25 cellular contexts compared by ENCODE assay signal in the genomic region with DNA sequence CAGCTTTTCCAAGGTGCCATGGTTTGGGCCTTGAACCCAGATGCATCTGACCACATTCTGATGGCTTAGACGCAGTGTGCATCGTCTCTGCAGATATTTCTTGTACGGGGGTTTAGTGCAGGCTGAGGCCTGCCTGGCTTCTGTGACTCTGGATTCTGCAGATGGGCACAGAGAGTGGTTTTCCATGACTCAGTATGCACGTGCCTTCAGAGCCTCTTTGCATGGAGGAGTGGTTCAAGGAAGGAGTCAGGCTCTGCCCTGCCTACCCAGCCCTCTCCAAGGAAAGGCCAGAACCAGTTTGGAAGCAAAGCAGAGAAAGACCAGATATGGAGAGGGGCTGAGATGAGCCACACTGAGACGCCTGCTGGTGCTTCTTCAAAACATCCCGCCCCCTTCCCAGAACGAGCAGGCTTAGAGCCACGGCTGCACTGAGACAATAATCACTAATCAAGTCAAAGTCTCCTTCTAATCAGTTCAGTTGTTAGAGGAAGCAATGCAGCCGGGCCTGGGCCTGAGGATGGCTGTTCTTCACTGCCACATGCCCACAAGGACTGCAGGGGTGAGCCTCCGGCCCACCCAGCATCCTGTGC.
A peak's percentile ranks its signal among the peaks of the same experiment; 100 is the strongest.
DNase-seq lines count a peak whose midpoint lies in the region; ATAC-seq and TF ChIP-seq lines count a peak whose summit lies in the region.
"Had no signal": no experiment of that assay in that cellular context is flagged by ENCODE, and none has a peak within 500 bp of the region (broad histone marks: within the 10 kb centered on the region; RNA-seq: fewer than 3 reads in every experiment).

No MANE protein-coding gene starts in this region.

- CTCF ChIA-PET in HEK293T (lab: Yijun Ruan, JAX) = no interaction called here

- H3K18ac ChIP-seq in mesendoderm (ENCODE audit: low read length) = no peak overlapping the region
- H3K18ac ChIP-seq in H9 (ENCODE audit: insufficient read length, low read depth, low read length) = no peak overlapping the region

- H3K36me3 Mint-ChIP-seq in H9 (ENCODE audit: insufficient read depth in 1 of 3, low read depth in 3 of 3) = no peaks in the 10 kb centered on the region

- H3K14ac ChIP-seq in H9 (ENCODE audit: insufficient read depth, low read length) = no peak overlapping the region

- H4K91ac ChIP-seq in H9 (ENCODE audit: insufficient read length, low read depth, low read length) = no peak overlapping the region

- no peaks in the 10 kb centered on the region; the same call in 1 of the 2 replicates for H3K27me3 Mint-ChIP-seq in H9 (ENCODE audit: low read depth)
- H3K27me3 Mint-ChIP-seq: CD4-positive, alpha-beta T cell had no signal

- no peaks in the 10 kb centered on the region for H3K27me3 ChIP-seq in mesendoderm (ENCODE audit: insufficient read depth, low read length, poor library complexity)
- no peaks in the 10 kb centered on the region for H3K27me3 ChIP-seq in H9 (ENCODE audit: insufficient read depth, low read length)
- H3K27me3 ChIP-seq: MG63 had no signal

- no peak overlapping the region for H3K9ac ChIP-seq in mesendoderm (ENCODE audit: low read length)
- no peak overlapping the region for H3K9ac ChIP-seq in H9 (ENCODE audit: extremely low read depth, insufficient read length, low read length)

- no peak overlapping the region for H3T11ph ChIP-seq in H9 (ENCODE audit: low read length)

- H2BK5ac ChIP-seq in mesendoderm (ENCODE audit: low read length) (no peak overlapping the region), H9 (ENCODE audit: insufficient read length, low read length) (no peak overlapping the region)

- no peak overlapping the region for H2BK20ac ChIP-seq in H9 (ENCODE audit: low read depth, low read length, poor library complexity, severe bottlenecking)

- no peak overlapping the region for H3K4me3 Mint-ChIP-seq in H9
- H3K4me3 Mint-ChIP-seq: CD4-positive, alpha-beta T cell; GM23338 had no signal

- H3K23ac ChIP-seq in mesendoderm (ENCODE audit: low read length) = peak overlapping the region; percentile 4
- H3K23ac ChIP-seq in H9 (ENCODE audit: insufficient read length, low read depth, low read length) = no peak overlapping the region

- H4K5ac ChIP-seq in mesendoderm (ENCODE audit: low read length) (no peak overlapping the region), H9 (ENCODE audit: insufficient read length, low read depth, low read length) (no peak overlapping the region)

- H3K9me3 ChIP-seq in H9 (ENCODE audit: control insufficient read depth, low read depth, low read length) = no peaks in the 10 kb centered on the region
- H3K9me3 ChIP-seq: A549, MG63 had no signal

- H3K4ac ChIP-seq in mesendoderm (ENCODE audit: low read depth, low read length) = no peak overlapping the region
- H3K4ac ChIP-seq in H9 (ENCODE audit: low read depth, low read length) = no peak overlapping the region

- H3K56ac ChIP-seq in mesendoderm (ENCODE audit: low read length) = no peak overlapping the region
- H3K56ac ChIP-seq in H9 (ENCODE audit: insufficient read length, low read depth, low read length) = no peak overlapping the region

- H3K36me3 ChIP-seq in mesendoderm (ENCODE audit: control insufficient read depth, insufficient read depth, low read length) = no peaks in the 10 kb centered on the region
- H3K36me3 ChIP-seq: MG63 had no signal

- H2BK120ac ChIP-seq in mesendoderm (ENCODE audit: low read depth, low read length) = no peak overlapping the region
- no peak overlapping the region for H2BK120ac ChIP-seq in H9 (ENCODE audit: low read depth, low read length, poor library complexity, severe bottlenecking)

- no peak overlapping the region for H2AFZ ChIP-seq in H9 (ENCODE audit: low read length)
- H2AFZ ChIP-seq: GM23338 had no signal

- H3K79me1 ChIP-seq in mesendoderm (ENCODE audit: low read length) = no peaks in the 10 kb centered on the region
- no peaks in the 10 kb centered on the region for H3K79me1 ChIP-seq in H9 (ENCODE audit: insufficient read depth, low read depth, low read length, poor library complexity, severe bottlenecking)

- H2AK5ac ChIP-seq in mesendoderm (ENCODE audit: low read length) (no peak overlapping the region), H9 (ENCODE audit: insufficient read length, low read length) (no peak overlapping the region)

- H3K4me1 ChIP-seq in mesendoderm (ENCODE audit: control insufficient read depth, low read depth, low read length) = no peaks in the 10 kb centered on the region
- H3K4me1 ChIP-seq in H9 (ENCODE audit: insufficient read depth, low read length) = no peaks in the 10 kb centered on the region
- H3K4me1 ChIP-seq: A549 had no signal

- no peak overlapping the region for H3K4me3 ChIP-seq in epithelial cell of esophagus (ENCODE audit: low read length)
- no peak overlapping the region for H3K4me3 ChIP-seq in mesendoderm (ENCODE audit: low read length)
- H3K4me3 ChIP-seq: A549, GM23338, MG63, SK-N-MC had no signal

- no peak for TF ChIP-seq CTCF in epithelial cell of esophagus (IDR thresholded peaks at IDR 0.05; ENCODE audit: insufficient read depth, low read depth, low read length, missing control alignments)
- TF ChIP-seq CTCF in H9 (conservative IDR thresholded peaks at IDR 0.05) = no peak

- ATAC-seq in HG03354 (IDR thresholded peaks at IDR 0.05; ENCODE audit: poor library complexity, severe bottlenecking, unreplicated experiment) = no peak
- no peak for ATAC-seq in GM19328 (IDR thresholded peaks at IDR 0.05; ENCODE audit: unreplicated experiment)
- ATAC-seq: A549, GM23338 had no signal

- peaks cover 3 to 11% of the 10 kb centered on the region in 2 experiments; a peak in 3 of 4 replicates for H3K4me1 Mint-ChIP-seq in H9

- no peak overlapping the region for H3K27ac Mint-ChIP-seq in H9
- H3K27ac Mint-ChIP-seq: CD4-positive, alpha-beta T cell; GM23338 had no signal

- no peak overlapping the region for H3K4me2 ChIP-seq in mesendoderm (ENCODE audit: low read length)
- H3K4me2 ChIP-seq in H9 (ENCODE audit: insufficient read depth, insufficient read length, low read length) = no peak overlapping the region
- H3K4me2 ChIP-seq: A549, GM23338 had no signal

- no peak overlapping the region for H4K8ac ChIP-seq in mesendoderm (ENCODE audit: low read depth, low read length)
- no peak overlapping the region for H4K8ac ChIP-seq in H9 (replicated peaks; ENCODE audit: insufficient read length, low read depth, low read length)

- H4K20me1 ChIP-seq in H9 (ENCODE audit: control insufficient read depth, insufficient read depth, insufficient read length) = no peaks in the 10 kb centered on the region

- no peaks in the 10 kb centered on the region for H3K9me3 Mint-ChIP-seq in H9
- H3K9me3 Mint-ChIP-seq: CD4-positive, alpha-beta T cell; GM23338 had no signal

- H2BK15ac ChIP-seq in mesendoderm (replicated peaks; ENCODE audit: low read depth) (no peak overlapping the region), H9 (ENCODE audit: low read depth, low read length) (no peak overlapping the region)

- H3K79me2 ChIP-seq in mesendoderm (ENCODE audit: control insufficient read depth, insufficient read depth, low read length) (no peaks in the 10 kb centered on the region), H9 (ENCODE audit: insufficient read depth, low read length) (no peaks in the 10 kb centered on the region)

- POLR2A ChIA-PET in HEK293T (lab: Yijun Ruan, JAX) = no interaction called here

- DNase-seq in Daoy (ENCODE audit: low read depth) = peak; percentile 6
- peak; percentile 1 for DNase-seq in RPMI7951 (ENCODE audit: low read depth)
- DNase-seq in epithelial cell of esophagus (ENCODE audit: low read depth) = peak; percentile 4
- DNase-seq in mesendoderm = peak; percentile 58
- no peak for DNase-seq in HEK293T (ENCODE audit: extremely low spot score)
- DNase-seq in H9 = no peak
- DNase-seq: CD4-positive, alpha-beta T cell; COR-L47; DND-41; HCEC 1CT; Kasumi-1; MG63; NCI-H1417; NCI-H1694 treated with DMSO at 0.1 percent for 48 hours; NCI-H2081 treated with DMSO at 0.1 percent for 48 hours; NCI-H2171 treated with DMSO at 0.1 percent for 48 hours; NCI-H524 treated with DMSO at 0.1 percent for 48 hours; OCI-M1; RPMI8226; SHP77 had no signal

- H2BK12ac ChIP-seq in H9 (ENCODE audit: insufficient read length, low read depth, low read length) = no peak overlapping the region

- no CpG with 5 or more reads among the region's 10 CpGs for WGBS in mesendoderm (ENCODE audit: extremely low coverage, insufficient coverage, low lambda C conversion rate)
- WGBS in H9 (ENCODE audit: extremely low coverage, insufficient read length, low lambda C conversion rate) = no CpG with 5 or more reads among the region's 10 CpGs

- no peaks in the 10 kb centered on the region for H3K23me2 ChIP-seq in H9 (ENCODE audit: insufficient read length, low read depth, low read length, poor library complexity, severe bottlenecking)

- H3K27ac ChIP-seq in mesendoderm (ENCODE audit: low read depth, low read length) (no peak overlapping the region), H9 (ENCODE audit: insufficient read length, low read depth, low read length) (no peak overlapping the region)
- H3K27ac ChIP-seq: A549, SK-N-MC had no signal

TF ChIP-seq in HEK293T, 16 proteins besides CTCF, POLR2A, EP300 and RAD21:
- no peak for TF ChIP-seq LEF1 (IDR thresholded peaks at IDR 0.05; ENCODE audit: borderline replicate concordance)
- no peak for TF ChIP-seq ELF4 (IDR thresholded peaks at IDR 0.05)
- no peak for TF ChIP-seq FOXM1 (IDR thresholded peaks at IDR 0.05; ENCODE audit: borderline replicate concordance)
- TF ChIP-seq HDGF (IDR thresholded peaks at IDR 0.05; ENCODE audit: borderline replicate concordance) = no peak
- no peak for TF ChIP-seq BHLHE40 (IDR thresholded peaks at IDR 0.05; ENCODE audit: borderline replicate concordance)
- TF ChIP-seq, protein P1, sequence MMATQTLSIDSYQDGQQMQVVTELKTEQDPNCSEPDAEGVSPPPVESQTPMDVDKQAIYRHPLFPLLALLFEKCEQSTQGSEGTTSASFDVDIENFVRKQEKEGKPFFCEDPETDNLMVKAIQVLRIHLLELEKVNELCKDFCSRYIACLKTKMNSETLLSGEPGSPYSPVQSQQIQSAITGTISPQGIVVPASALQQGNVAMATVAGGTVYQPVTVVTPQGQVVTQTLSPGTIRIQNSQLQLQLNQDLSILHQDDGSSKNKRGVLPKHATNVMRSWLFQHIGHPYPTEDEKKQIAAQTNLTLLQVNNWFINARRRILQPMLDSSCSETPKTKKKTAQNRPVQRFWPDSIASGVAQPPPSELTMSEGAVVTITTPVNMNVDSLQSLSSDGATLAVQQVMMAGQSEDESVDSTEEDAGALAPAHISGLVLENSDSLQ (IDR thresholded peaks at IDR 0.05) = no peak
- TF ChIP-seq FOXK2 (IDR thresholded peaks at IDR 0.05) = no peak
- TF ChIP-seq ARNT (IDR thresholded peaks at IDR 0.05) = no peak
- TF ChIP-seq ZNF384 (IDR thresholded peaks at IDR 0.05) = no peak

Comparison
In these comparisons a context has a peak if more than half of its experiments do, and no peak if none do; other contexts are left out.
1. DNase-seq: peak in Daoy (single experiment), RPMI7951 (single experiment), epithelial cell of esophagus (single experiment) and mesendoderm (single experiment); none in HEK293T (single experiment) and H9 (single experiment).